1 cellular context compared by ENCODE assay signal in genomic region chr2:24075915-24076848, GRCh38.
TF ChIP-seq lines count a peak whose summit lies in the region.

Gene SF3B6 (minus strand): TSS chr2:24076326. CDS start chr2:24076229, 97 bp downstream.

TF ChIP-seq in HepG2, 621 proteins besides CTCF, POLR2A, EP300 and RAD21 (continued from another document and continues in another):
- TF ChIP-seq, protein P1, sequence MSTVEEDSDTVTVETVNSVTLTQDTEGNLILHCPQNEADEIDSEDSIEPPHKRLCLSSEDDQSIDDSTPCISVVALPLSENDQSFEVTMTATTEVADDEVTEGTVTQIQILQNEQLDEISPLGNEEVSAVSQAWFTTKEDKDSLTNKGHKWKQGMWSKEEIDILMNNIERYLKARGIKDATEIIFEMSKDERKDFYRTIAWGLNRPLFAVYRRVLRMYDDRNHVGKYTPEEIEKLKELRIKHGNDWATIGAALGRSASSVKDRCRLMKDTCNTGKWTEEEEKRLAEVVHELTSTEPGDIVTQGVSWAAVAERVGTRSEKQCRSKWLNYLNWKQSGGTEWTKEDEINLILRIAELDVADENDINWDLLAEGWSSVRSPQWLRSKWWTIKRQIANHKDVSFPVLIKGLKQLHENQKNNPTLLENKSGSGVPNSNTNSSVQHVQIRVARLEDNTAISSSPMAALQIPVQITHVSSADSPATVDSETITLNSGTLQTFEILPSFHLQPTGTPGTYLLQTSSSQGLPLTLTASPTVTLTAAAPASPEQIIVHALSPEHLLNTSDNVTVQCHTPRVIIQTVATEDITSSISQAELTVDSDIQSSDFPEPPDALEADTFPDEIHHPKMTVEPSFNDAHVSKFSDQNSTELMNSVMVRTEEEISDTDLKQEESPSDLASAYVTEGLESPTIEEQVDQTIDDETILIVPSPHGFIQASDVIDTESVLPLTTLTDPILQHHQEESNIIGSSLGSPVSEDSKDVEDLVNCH (CRISPR knock-in tag; IDR thresholded peaks at IDR 0.05), result no peak
- TF ChIP-seq ATRX (CRISPR knock-in tag; IDR thresholded peaks at IDR 0.05; ENCODE audit: borderline replicate concordance) (no peak), PHF8 (CRISPR knock-in tag; IDR thresholded peaks at IDR 0.05) (peak; percentile 88), HBP1 (CRISPR knock-in tag; IDR thresholded peaks at IDR 0.05; ENCODE audit: low read depth) (peak; percentile 97), NFIC (IDR thresholded peaks at IDR 0.05; ENCODE audit: low read length) (no peak; the same call in 1 of the 2 replicates), ZNF761 (CRISPR knock-in tag; conservative IDR thresholded peaks at IDR 0.05) (peak; percentile 92; the same call in 1 of the 2 replicates), SMYD3 (CRISPR knock-in tag; IDR thresholded peaks at IDR 0.05) (peak; percentile 85; the same call in 1 of the 2 replicates), TGIF2 (CRISPR knock-in tag; IDR thresholded peaks at IDR 0.05) (peak; percentile 96), NBN (conservative IDR thresholded peaks at IDR 0.05) (no peak), ZNF775 (CRISPR knock-in tag; IDR thresholded peaks at IDR 0.05; ENCODE audit: borderline replicate concordance) (peak; percentile 27; the same call in 1 of the 2 replicates), MLXIP (CRISPR knock-in tag; IDR thresholded peaks at IDR 0.05; ENCODE audit: borderline replicate concordance) (0 out of 2 replicates have a peak, but pooled peaks have one; percentile 41), PHF21A (CRISPR knock-in tag; IDR thresholded peaks at IDR 0.05) (peak; percentile 96), MAFK (conservative IDR thresholded peaks at IDR 0.05 in 1 of 2, IDR thresholded peaks at IDR 0.05 in 1 of 2; ENCODE audit: low read length in 2 of 2) (peak; percentile 64 to 73), BCL6 (CRISPR knock-in tag; IDR thresholded peaks at IDR 0.05) (peak; percentile 81; the same call in 1 of the 2 replicates), RXRA (CRISPR knock-in tag; IDR thresholded peaks at IDR 0.05) (peak; percentile 90), EED (CRISPR knock-in tag; IDR thresholded peaks at IDR 0.05) (no peak), RBFOX2 (IDR thresholded peaks at IDR 0.05; ENCODE audit: low read depth, low read length) (peak; percentile 53), U2AF2 (IDR thresholded peaks at IDR 0.05; ENCODE audit: low read depth, low read length) (peak; percentile 90; the same call in 1 of the 2 replicates), SRSF1 (optimal IDR thresholded peaks at IDR 0.05; ENCODE audit: low read depth, low read length) (peak; percentile 82), GTF2F1 (IDR thresholded peaks at IDR 0.05; ENCODE audit: low read length) (peak; percentile 75; the same call in 1 of the 2 replicates), ZFP36L1 (CRISPR knock-in tag; IDR thresholded peaks at IDR 0.05) (no peak; the same call in 1 of the 2 replicates), ZMAT3 (CRISPR knock-in tag; conservative IDR thresholded peaks at IDR 0.05) (0 out of 2 replicates have a peak, but pooled peaks have one; percentile 58), ZNF17 (CRISPR knock-in tag; IDR thresholded peaks at IDR 0.05) (no peak), RBM22 (optimal IDR thresholded peaks at IDR 0.05; ENCODE audit: low read length) (peak; percentile 96), ZNF280D (CRISPR knock-in tag; IDR thresholded peaks at IDR 0.05) (peak; percentile 92; the same call in 1 of the 2 replicates), ZNF484 (CRISPR knock-in tag; IDR thresholded peaks at IDR 0.05; ENCODE audit: borderline replicate concordance, low read depth) (no peak), HOXD1 (CRISPR knock-in tag; IDR thresholded peaks at IDR 0.05) (peak; percentile 95), STAT5B (CRISPR knock-in tag; IDR thresholded peaks at IDR 0.05) (peak; percentile 97), ZNF274 (CRISPR knock-in tag; IDR thresholded peaks at IDR 0.05) (peak; percentile 95), ZNF34 (CRISPR knock-in tag; IDR thresholded peaks at IDR 0.05; ENCODE audit: borderline replicate concordance) (peak; percentile 96; the same call in 1 of the 2 replicates), ZNF552 (CRISPR knock-in tag; IDR thresholded peaks at IDR 0.05; ENCODE audit: borderline replicate concordance) (peak; percentile 28; the same call in 1 of the 2 replicates), IKZF4 (CRISPR knock-in tag; IDR thresholded peaks at IDR 0.05; ENCODE audit: borderline replicate concordance, low read depth, not compliant biosample characterization) (no peak), ZFYVE20 (CRISPR knock-in tag; IDR thresholded peaks at IDR 0.05; ENCODE audit: borderline replicate concordance, low read depth) (0 out of 2 replicates have a peak, but pooled peaks have one; percentile 34), RFXANK (CRISPR knock-in tag; IDR thresholded peaks at IDR 0.05) (peak; percentile 64; the same call in 1 of the 2 replicates), ZNF556 (CRISPR knock-in tag; IDR thresholded peaks at IDR 0.05; ENCODE audit: borderline replicate concordance) (peak; percentile 99), KDM1A (CRISPR knock-in tag; IDR thresholded peaks at IDR 0.05) (peak; percentile 81), PPARG (CRISPR knock-in tag; conservative IDR thresholded peaks at IDR 0.05) (peak; percentile 85)
- TF ChIP-seq, protein P2, sequence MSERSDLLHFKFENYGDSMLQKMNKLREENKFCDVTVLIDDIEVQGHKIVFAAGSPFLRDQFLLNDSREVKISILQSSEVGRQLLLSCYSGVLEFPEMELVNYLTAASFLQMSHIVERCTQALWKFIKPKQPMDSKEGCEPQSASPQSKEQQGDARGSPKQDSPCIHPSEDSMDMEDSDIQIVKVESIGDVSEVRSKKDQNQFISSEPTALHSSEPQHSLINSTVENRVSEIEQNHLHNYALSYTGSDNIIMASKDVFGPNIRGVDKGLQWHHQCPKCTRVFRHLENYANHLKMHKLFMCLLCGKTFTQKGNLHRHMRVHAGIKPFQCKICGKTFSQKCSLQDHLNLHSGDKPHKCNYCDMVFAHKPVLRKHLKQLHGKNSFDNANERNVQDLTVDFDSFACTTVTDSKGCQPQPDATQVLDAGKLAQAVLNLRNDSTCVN (CRISPR knock-in tag; IDR thresholded peaks at IDR 0.05; ENCODE audit: borderline replicate concordance), result peak; percentile 89; the same call in 1 of the 2 replicates
- TF ChIP-seq, protein P3, sequence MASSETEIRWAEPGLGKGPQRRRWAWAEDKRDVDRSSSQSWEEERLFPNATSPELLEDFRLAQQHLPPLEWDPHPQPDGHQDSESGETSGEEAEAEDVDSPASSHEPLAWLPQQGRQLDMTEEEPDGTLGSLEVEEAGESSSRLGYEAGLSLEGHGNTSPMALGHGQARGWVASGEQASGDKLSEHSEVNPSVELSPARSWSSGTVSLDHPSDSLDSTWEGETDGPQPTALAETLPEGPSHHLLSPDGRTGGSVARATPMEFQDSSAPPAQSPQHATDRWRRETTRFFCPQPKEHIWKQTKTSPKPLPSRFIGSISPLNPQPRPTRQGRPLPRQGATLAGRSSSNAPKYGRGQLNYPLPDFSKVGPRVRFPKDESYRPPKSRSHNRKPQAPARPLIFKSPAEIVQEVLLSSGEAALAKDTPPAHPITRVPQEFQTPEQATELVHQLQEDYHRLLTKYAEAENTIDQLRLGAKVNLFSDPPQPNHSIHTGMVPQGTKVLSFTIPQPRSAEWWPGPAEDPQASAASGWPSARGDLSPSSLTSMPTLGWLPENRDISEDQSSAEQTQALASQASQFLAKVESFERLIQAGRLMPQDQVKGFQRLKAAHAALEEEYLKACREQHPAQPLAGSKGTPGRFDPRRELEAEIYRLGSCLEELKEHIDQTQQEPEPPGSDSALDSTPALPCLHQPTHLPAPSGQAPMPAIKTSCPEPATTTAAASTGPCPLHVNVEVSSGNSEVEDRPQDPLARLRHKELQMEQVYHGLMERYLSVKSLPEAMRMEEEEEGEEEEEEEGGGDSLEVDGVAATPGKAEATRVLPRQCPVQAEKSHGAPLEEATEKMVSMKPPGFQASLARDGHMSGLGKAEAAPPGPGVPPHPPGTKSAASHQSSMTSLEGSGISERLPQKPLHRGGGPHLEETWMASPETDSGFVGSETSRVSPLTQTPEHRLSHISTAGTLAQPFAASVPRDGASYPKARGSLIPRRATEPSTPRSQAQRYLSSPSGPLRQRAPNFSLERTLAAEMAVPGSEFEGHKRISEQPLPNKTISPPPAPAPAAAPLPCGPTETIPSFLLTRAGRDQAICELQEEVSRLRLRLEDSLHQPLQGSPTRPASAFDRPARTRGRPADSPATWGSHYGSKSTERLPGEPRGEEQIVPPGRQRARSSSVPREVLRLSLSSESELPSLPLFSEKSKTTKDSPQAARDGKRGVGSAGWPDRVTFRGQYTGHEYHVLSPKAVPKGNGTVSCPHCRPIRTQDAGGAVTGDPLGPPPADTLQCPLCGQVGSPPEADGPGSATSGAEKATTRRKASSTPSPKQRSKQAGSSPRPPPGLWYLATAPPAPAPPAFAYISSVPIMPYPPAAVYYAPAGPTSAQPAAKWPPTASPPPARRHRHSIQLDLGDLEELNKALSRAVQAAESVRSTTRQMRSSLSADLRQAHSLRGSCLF (CRISPR knock-in tag; IDR thresholded peaks at IDR 0.05; ENCODE audit: borderline replicate concordance), result no peak
- TF ChIP-seq, protein P4, sequence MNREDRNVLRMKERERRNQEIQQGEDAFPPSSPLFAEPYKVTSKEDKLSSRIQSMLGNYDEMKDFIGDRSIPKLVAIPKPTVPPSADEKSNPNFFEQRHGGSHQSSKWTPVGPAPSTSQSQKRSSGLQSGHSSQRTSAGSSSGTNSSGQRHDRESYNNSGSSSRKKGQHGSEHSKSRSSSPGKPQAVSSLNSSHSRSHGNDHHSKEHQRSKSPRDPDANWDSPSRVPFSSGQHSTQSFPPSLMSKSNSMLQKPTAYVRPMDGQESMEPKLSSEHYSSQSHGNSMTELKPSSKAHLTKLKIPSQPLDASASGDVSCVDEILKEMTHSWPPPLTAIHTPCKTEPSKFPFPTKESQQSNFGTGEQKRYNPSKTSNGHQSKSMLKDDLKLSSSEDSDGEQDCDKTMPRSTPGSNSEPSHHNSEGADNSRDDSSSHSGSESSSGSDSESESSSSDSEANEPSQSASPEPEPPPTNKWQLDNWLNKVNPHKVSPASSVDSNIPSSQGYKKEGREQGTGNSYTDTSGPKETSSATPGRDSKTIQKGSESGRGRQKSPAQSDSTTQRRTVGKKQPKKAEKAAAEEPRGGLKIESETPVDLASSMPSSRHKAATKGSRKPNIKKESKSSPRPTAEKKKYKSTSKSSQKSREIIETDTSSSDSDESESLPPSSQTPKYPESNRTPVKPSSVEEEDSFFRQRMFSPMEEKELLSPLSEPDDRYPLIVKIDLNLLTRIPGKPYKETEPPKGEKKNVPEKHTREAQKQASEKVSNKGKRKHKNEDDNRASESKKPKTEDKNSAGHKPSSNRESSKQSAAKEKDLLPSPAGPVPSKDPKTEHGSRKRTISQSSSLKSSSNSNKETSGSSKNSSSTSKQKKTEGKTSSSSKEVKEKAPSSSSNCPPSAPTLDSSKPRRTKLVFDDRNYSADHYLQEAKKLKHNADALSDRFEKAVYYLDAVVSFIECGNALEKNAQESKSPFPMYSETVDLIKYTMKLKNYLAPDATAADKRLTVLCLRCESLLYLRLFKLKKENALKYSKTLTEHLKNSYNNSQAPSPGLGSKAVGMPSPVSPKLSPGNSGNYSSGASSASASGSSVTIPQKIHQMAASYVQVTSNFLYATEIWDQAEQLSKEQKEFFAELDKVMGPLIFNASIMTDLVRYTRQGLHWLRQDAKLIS (CRISPR knock-in tag; IDR thresholded peaks at IDR 0.05), result 0 out of 2 replicates have a peak, but pooled peaks have one; percentile 67
